12 cellular contexts compared by ENCODE assay signal in the genomic region with DNA sequence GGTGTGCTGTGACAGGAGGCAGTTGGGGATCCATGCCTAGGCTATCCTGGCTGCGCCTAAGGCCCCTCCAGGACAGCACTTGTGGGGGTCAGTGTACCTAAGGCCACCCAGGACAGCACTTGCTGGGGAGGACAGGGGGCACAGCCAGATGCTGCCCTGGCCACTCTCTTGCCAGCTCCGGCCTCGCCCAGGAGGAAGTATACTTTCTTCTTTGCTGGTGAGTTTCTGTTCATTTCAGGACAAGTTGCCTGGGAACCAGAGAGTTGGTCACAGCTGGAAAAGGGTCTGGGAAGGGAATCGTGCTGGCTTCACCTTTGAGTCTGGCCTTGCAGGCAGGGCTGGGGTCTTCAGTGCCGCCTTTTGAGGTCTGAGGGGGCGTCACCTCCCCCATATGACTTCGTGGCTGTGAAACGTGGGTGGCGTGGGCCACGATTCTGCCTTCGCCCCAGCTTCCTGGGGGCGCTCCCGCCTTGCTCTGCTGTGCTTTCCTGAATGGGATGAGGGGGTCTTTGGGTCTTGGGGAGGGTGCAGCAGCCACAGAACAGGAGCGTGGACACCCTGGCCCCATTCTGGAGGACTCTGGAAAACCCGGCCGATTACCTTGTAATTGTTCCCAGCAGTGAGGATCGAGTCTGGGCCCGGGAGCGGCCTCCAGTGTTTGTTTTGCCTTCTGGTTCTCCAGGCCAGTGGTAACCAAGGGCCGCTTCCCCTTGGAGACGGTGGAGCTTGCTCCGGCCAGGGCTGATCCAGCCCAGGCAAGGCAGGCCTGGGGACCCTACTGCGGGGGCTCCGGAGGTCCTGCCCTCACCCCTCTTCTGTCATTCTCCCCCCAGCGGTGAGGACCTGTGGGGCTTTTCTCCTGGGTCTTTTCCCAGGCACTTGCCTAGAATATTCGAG. TPM values are rescaled to one million over a fixed set of nuclear protein-coding genes. Genes with fewer than 3 reads are reported as not detected.
DNase-seq lines count a peak whose midpoint lies in the region; ATAC-seq and TF ChIP-seq lines count a peak whose summit lies in the region.
"Had no signal": no experiment of that assay in that cellular context is flagged by ENCODE, and none has a peak within 500 bp of the region (broad histone marks: within the 10 kb centered on the region; RNA-seq: fewer than 3 reads in every experiment).

No MANE protein-coding gene starts in this region.

- no peaks in the 10 kb centered on the region for H3K9me3 Mint-ChIP-seq in MCF 10A (ENCODE audit: unreplicated experiment)
- H3K9me3 Mint-ChIP-seq: central memory CD8-positive, alpha-beta T cell; natural killer cell treated with Interleukin-12 subunit alpha and Interleukin-12 subunit beta and Interleukin-15 and Interleukin-18, amount 100 ng/mL, for 72 hours had no signal

- no peaks in the 10 kb centered on the region for H3K36me3 ChIP-seq in mammary epithelial cell (ENCODE audit: insufficient read depth, low read length)
- H3K36me3 ChIP-seq in gastroesophageal sphincter = no peaks in the 10 kb centered on the region
- no peaks in the 10 kb centered on the region for H3K36me3 ChIP-seq in osteoblast (ENCODE audit: insufficient read depth, low read length)
- H3K36me3 ChIP-seq in vagina = no peaks in the 10 kb centered on the region

- H3K27ac ChIP-seq in mammary epithelial cell (ENCODE audit: insufficient read depth, low read depth, low read length) = no peak overlapping the region
- peak overlapping the region; percentile 75 to 91 (median 84) for H3K27ac ChIP-seq in gastroesophageal sphincter
- no peak overlapping the region for H3K27ac ChIP-seq in osteoblast (ENCODE audit: low read depth, low read length)
- H3K27ac ChIP-seq in vagina = peak overlapping the region; percentile 67
- H3K27ac ChIP-seq: 22Rv1 had no signal

- H3K4me1 Mint-ChIP-seq in MCF 10A (ENCODE audit: insufficient read depth, unreplicated experiment) = no peaks in the 10 kb centered on the region
- H3K4me1 Mint-ChIP-seq: activated B cell treated with CpG ODN at 0.5 μM for 24 hours; central memory CD8-positive, alpha-beta T cell had no signal

- WGBS in mammary epithelial cell (ENCODE audit: low coverage, missing lambda C conversion rate) = 86% methylated on average over 20 of the region's 26 CpGs
- WGBS in gastroesophageal sphincter (ENCODE audit: low coverage in 1 of 2), 2 donors = 17% methylated on average over 1 of the region's 26 CpGs; no CpG with 5 or more reads in 1 of the 2 donors

- H3K4me3 Mint-ChIP-seq in MCF 10A (ENCODE audit: unreplicated experiment) = no peak overlapping the region
- H3K4me3 Mint-ChIP-seq: activated B cell treated with CpG ODN at 0.5 μM for 24 hours; central memory CD8-positive, alpha-beta T cell; natural killer cell treated with Interleukin-12 subunit alpha and Interleukin-12 subunit beta and Interleukin-15 and Interleukin-18, amount 100 ng/mL, for 72 hours had no signal

- peak overlapping the region; percentile 35 for H3K27ac Mint-ChIP-seq in MCF 10A (ENCODE audit: low read depth, unreplicated experiment)
- H3K27ac Mint-ChIP-seq: activated B cell treated with CpG ODN at 0.5 μM for 24 hours; natural killer cell treated with Interleukin-12 subunit alpha and Interleukin-12 subunit beta and Interleukin-15 and Interleukin-18, amount 100 ng/mL, for 72 hours had no signal

- H3K4me1 ChIP-seq in mammary epithelial cell (ENCODE audit: insufficient read depth, low read length) (peaks cover 26% of the 10 kb centered on the region), gastroesophageal sphincter (peaks cover 2 to 84% (median 56%) of the 10 kb centered on the region in 3 donors), osteoblast (ENCODE audit: insufficient read depth, low read length) (no peaks in the 10 kb centered on the region), vagina (peaks cover 64% of the 10 kb centered on the region)

- dilution Hi-C loops in mammary epithelial cell (cut with HindIII; ENCODE audit: low sequenced_read_pairs) = no loop called here

- H3K27me3 Mint-ChIP-seq in MCF 10A (ENCODE audit: insufficient read depth, unreplicated experiment) = no peaks in the 10 kb centered on the region
- H3K27me3 Mint-ChIP-seq: activated B cell treated with CpG ODN at 0.5 μM for 24 hours; central memory CD8-positive, alpha-beta T cell; natural killer cell treated with Interleukin-12 subunit alpha and Interleukin-12 subunit beta and Interleukin-15 and Interleukin-18, amount 100 ng/mL, for 72 hours had no signal

- H3K4me2 ChIP-seq in mammary epithelial cell (ENCODE audit: insufficient read depth, low read depth, low read length) (no peak overlapping the region), osteoblast (ENCODE audit: insufficient read depth, low read length) (no peak overlapping the region)

- H2AFZ ChIP-seq in mammary epithelial cell (ENCODE audit: low read depth, low read length) (no peak overlapping the region), osteoblast (ENCODE audit: low read length) (no peak overlapping the region)

- no peak for DNase-seq in MCF 10A (ENCODE audit: unreplicated experiment)
- no peak for DNase-seq in mammary epithelial cell
- peak; percentile 76 for DNase-seq in osteoblast (ENCODE audit: insufficient read length, low spot score, missing footprints)
- no peak for DNase-seq in vagina (ENCODE audit: extremely low spot score in 2 of 2)
- no peak for DNase-seq in NCI-H1092 treated with DMSO at 0.1 percent for 48 hours (lab: John Stamatoyannopoulos, UW)
- DNase-seq in stimulated activated CD4-positive, alpha-beta T cell treated with anti-CD3 and anti-CD28 coated beads, Interleukin-1b, Interleukin-23, amount 100 ng/mL, for 48 hours = no peak
- DNase-seq: activated B cell treated with CpG ODN at 0.5 μM for 24 hours had no signal

- no peak for TF ChIP-seq POLR2A in gastroesophageal sphincter (IDR thresholded peaks at IDR 0.05)
- no peak for TF ChIP-seq POLR2A in vagina (IDR thresholded peaks at IDR 0.05)

- TF ChIP-seq CTCF in MCF 10A (IDR thresholded peaks at IDR 0.05; ENCODE audit: unreplicated experiment) = no peak
- no peak for TF ChIP-seq CTCF in mammary epithelial cell (conservative IDR thresholded peaks at IDR 0.05 in 1 of 2, IDR thresholded peaks at IDR 0.05 in 1 of 2; ENCODE audit: extremely low read depth in 1 of 2, insufficient read depth in 1 of 2, low read depth in 1 of 2, low read length in 2 of 2)
- peak in 2 of 4 experiments; percentile 16 to 19 for TF ChIP-seq CTCF in gastroesophageal sphincter (IDR thresholded peaks at IDR 0.05)
- no peak for TF ChIP-seq CTCF in osteoblast (IDR thresholded peaks at IDR 0.05; ENCODE audit: extremely low read depth, low read depth, low read length)
- TF ChIP-seq CTCF in vagina (IDR thresholded peaks at IDR 0.05) = no peak

- H3K27me3 ChIP-seq in mammary epithelial cell (ENCODE audit: insufficient read depth, low read length) (no peaks in the 10 kb centered on the region), gastroesophageal sphincter (no peaks in the 10 kb centered on the region), osteoblast (ENCODE audit: insufficient read depth, low read length) (no peaks in the 10 kb centered on the region), vagina (no peaks in the 10 kb centered on the region)

- no peaks in the 10 kb centered on the region for H3K36me3 Mint-ChIP-seq in MCF 10A (ENCODE audit: insufficient read depth, unreplicated experiment)
- H3K36me3 Mint-ChIP-seq: natural killer cell treated with Interleukin-12 subunit alpha and Interleukin-12 subunit beta and Interleukin-15 and Interleukin-18, amount 100 ng/mL, for 72 hours had no signal

- POLR2A ChIA-PET in MCF 10A (lab: Yijun Ruan, JAX) = no interaction called here

- H3K9me3 ChIP-seq in mammary epithelial cell (replicated peaks; ENCODE audit: insufficient read depth, low read length) (no peaks in the 10 kb centered on the region), gastroesophageal sphincter (no peaks in the 10 kb centered on the region), osteoblast (ENCODE audit: low read depth, low read length) (no peaks in the 10 kb centered on the region), vagina (no peaks in the 10 kb centered on the region)

- CTCF ChIA-PET in MCF 10A (lab: Yijun Ruan, JAX) = interaction anchor here (0.6 to 0.7 kb wide), 2 partner anchors 12 to 156 kb away, joined by 3 to 4 read pairs; no protein-coding TSS in a partner anchor
- CTCF ChIA-PET in mammary epithelial cell (lab: Charles Lee; ENCODE audit: low non-redundant PET) = no interaction called here

- no peak for TF ChIP-seq EP300 in gastroesophageal sphincter (IDR thresholded peaks at IDR 0.05)

- ATAC-seq in gastroesophageal sphincter = peak; percentile 71
- no peak for ATAC-seq in GM18867 (IDR thresholded peaks at IDR 0.05; ENCODE audit: unreplicated experiment)
- ATAC-seq: natural killer cell treated with Interleukin-12 subunit alpha and Interleukin-12 subunit beta and Interleukin-15 and Interleukin-18, amount 100 ng/mL, for 72 hours had no signal

- H3K79me2 ChIP-seq in mammary epithelial cell (ENCODE audit: insufficient read depth, low read length) (peaks cover 87% of the 10 kb centered on the region), osteoblast (ENCODE audit: insufficient read depth, low read length) (peaks cover 89% of the 10 kb centered on the region)

- H4K20me1 ChIP-seq in mammary epithelial cell (ENCODE audit: insufficient read depth, low read length) (peaks cover 2% of the 10 kb centered on the region), osteoblast (ENCODE audit: insufficient read depth, low read length) (peaks cover 73% of the 10 kb centered on the region)

- in situ Hi-C loops in mammary epithelial cell (cut with MboI; ENCODE audit: low sequenced_read_pairs in 2 of 2) = no loop called here

- intact Hi-C loops in MCF 10A (cut with micrococcal nuclease) = no loop called here
- intact Hi-C loops in mammary epithelial cell (cut with micrococcal nuclease) = no loop called here
- intact Hi-C loops in vagina (cut with DNase I) = no loop called here

- no TSS peak for BruUV-seq in MCF 10A (replicated peaks; lab: Mats Ljungman, UMichigan)
- BruUV-seq in mammary epithelial cell (replicated peaks; lab: Mats Ljungman, UMichigan) = no TSS peak

- H3K4me3 ChIP-seq in mammary epithelial cell (replicated peaks in 1 of 3; ENCODE audit: insufficient read depth in 1 of 3, low read depth in 2 of 3, low read length in 3 of 3) (no peak overlapping the region), gastroesophageal sphincter (peak overlapping the region in 1 of 2 donors; percentile 17), osteoblast (ENCODE audit: insufficient read depth, low read length) (no peak overlapping the region), vagina (no peak overlapping the region)

- no peak overlapping the region for H3K9ac ChIP-seq in mammary epithelial cell (ENCODE audit: insufficient read depth, low read length)

RNA-seq across cellular contexts. Expression of gene SPSB1, which starts 45.9 kb away (rescaled TPM):
- total RNA-seq in MCF 10A (2022) (8.2 and 16.2 TPM in 2 replicates), mammary epithelial cell (10 to 100 TPM; 18.2 to 56.7 TPM), gastroesophageal sphincter (100 to 1,000 TPM in 2 of 4 donors, 10 to 100 TPM in 2; 56.3 to 111 (median 99.5) TPM), osteoblast (14.7 and 23.2 TPM in 2 replicates), vagina (40.0 TPM)
- 13.2 TPM for polyA plus RNA-seq in mammary epithelial cell
- 17.3 TPM for polyA minus RNA-seq in mammary epithelial cell

Comparison
In these comparisons a context has a peak if more than half of its experiments do, and no peak if none do; other contexts are left out.
1. H3K27ac ChIP-seq: peak in gastroesophageal sphincter (4 of 4) and vagina (single experiment); none in mammary epithelial cell (single experiment) and osteoblast (single experiment).